Comparison of ENCODE assay signal across 8 cellular contexts in genomic region chr13:28138756-28139470, GRCh38. TPM values are rescaled to one million over a fixed set of nuclear protein-coding genes. Genes with fewer than 3 reads are reported as not detected.
A peak's percentile ranks its signal among the peaks of the same experiment; 100 is the strongest.
DNase-seq lines count a peak whose midpoint lies in the region; ATAC-seq and TF ChIP-seq lines count a peak whose summit lies in the region.

No MANE protein-coding gene starts in this region.

- H3K4me3 Mint-ChIP-seq in CD14-positive monocyte, result peak overlapping the region; percentile 86 to 97

- H3K4me3 ChIP-seq in PC-3 (ENCODE audit: low read length), result peak overlapping the region; percentile 90
- peak overlapping the region; percentile 77 to 100 (median 90) for H3K4me3 ChIP-seq in esophagus muscularis mucosa

- H3K4me2 ChIP-seq in PC-3 (ENCODE audit: low read length), result peak overlapping the region; percentile 88

- peak overlapping the region; percentile 82 to 99 (median 89) for H3K27ac Mint-ChIP-seq in CD14-positive monocyte

- peaks cover 0 to 3% of the 10 kb centered on the region in 2 donors for H3K36me3 Mint-ChIP-seq in CD14-positive monocyte

- H4K20me1 ChIP-seq in PC-3 (ENCODE audit: low read length), result peaks cover 34% of the 10 kb centered on the region

- H3K9me3 ChIP-seq in PC-3 (ENCODE audit: low read length) (no peaks in the 10 kb centered on the region), esophagus muscularis mucosa (no peaks in the 10 kb centered on the region)

- H3K27ac ChIP-seq in PC-3 (ENCODE audit: low read length), result peak overlapping the region; percentile 83
- peak overlapping the region; percentile 96 to 98 (median 97) for H3K27ac ChIP-seq in esophagus muscularis mucosa (replicated peaks in 1 of 4)

- CTCF ChIA-PET in PC-3 (lab: Charles Lee), result no interaction called here

- peaks cover 0 to 1% (median 0%) of the 10 kb centered on the region in 3 donors for H3K27me3 Mint-ChIP-seq in CD14-positive monocyte (ENCODE audit: low read depth in 3 of 3)

- H3K4me1 Mint-ChIP-seq in CD14-positive monocyte, result peaks cover 55% of the 10 kb centered on the region

- intact Hi-C loops in CD14-positive monocyte (cut with micrococcal nuclease), result loop anchor here (5.0 to 10.0 kb wide), 2 partner anchors 92 to 104 kb away; no protein-coding TSS in a partner anchor
- intact Hi-C loops in PC-3 (cut with micrococcal nuclease), result loop anchor here (2.0 kb wide), 1 partner anchor 42 kb away; no protein-coding TSS in a partner anchor
- intact Hi-C loops in esophagus muscularis mucosa (cut with DNase I), result no loop called here

- no peaks in the 10 kb centered on the region for H3K36me3 ChIP-seq in PC-3 (ENCODE audit: low read depth, low read length)
- H3K36me3 ChIP-seq in esophagus muscularis mucosa, result no peaks in the 10 kb centered on the region

- H3K79me2 ChIP-seq in PC-3 (ENCODE audit: low read length), result peaks cover 69% of the 10 kb centered on the region

- peak; percentile 80 for DNase-seq in CD14-positive monocyte (ENCODE audit: low spot score)
- peak; percentile 74 for DNase-seq in PC-3
- peak; percentile 90 for DNase-seq in activated T-cell treated with anti-CD3 and anti-CD28 coated beads, Interleukin-2, amount 50 U/mL, for 48 hours
- peak; percentile 96 for DNase-seq in esophagus muscularis mucosa (ENCODE audit: extremely low spot score)
- DNase-seq in myocyte (ENCODE audit: low read depth), result peak; percentile 78
- DNase-seq in stimulated activated CD8-positive, alpha-beta memory T cell treated with anti-CD3 and anti-CD28 coated beads, Interleukin-7, amount 100 ng/mL, for 1 hour (ENCODE audit: low read depth in 2 of 2), result peak; percentile 65 to 66

- peak; percentile 18 for TF ChIP-seq POLR2A in esophagus muscularis mucosa (IDR thresholded peaks at IDR 0.05; ENCODE audit: low read depth)

- no peaks in the 10 kb centered on the region for H3K9me3 Mint-ChIP-seq in CD14-positive monocyte

- H3K4me1 ChIP-seq in PC-3 (ENCODE audit: insufficient read depth, low read length) (peaks cover 7% of the 10 kb centered on the region; the same call in 1 of the 2 replicates), esophagus muscularis mucosa (peaks cover 23 to 53% (median 43%) of the 10 kb centered on the region in 4 donors)

- POLR2A ChIA-PET in PC-3 (lab: Charles Lee; ENCODE audit: unreplicated experiment), result no interaction called here

- peak overlapping the region; percentile 97 for H3K9ac ChIP-seq in PC-3 (ENCODE audit: low read length)

- peak overlapping the region; percentile 85 for H2AFZ ChIP-seq in PC-3 (ENCODE audit: low read length)

- TF ChIP-seq EP300 in esophagus muscularis mucosa (IDR thresholded peaks at IDR 0.05), result no peak

- no TSS peak for BruUV-seq in PC-3 (replicated peaks; lab: Mats Ljungman, UMichigan)

- H3K9me2 ChIP-seq in PC-3 (replicated peaks; ENCODE audit: low read length), result no peaks in the 10 kb centered on the region

- no peaks in the 10 kb centered on the region for H3F3A ChIP-seq in PC-3 (ENCODE audit: low read length, unreplicated experiment)

- no peaks in the 10 kb centered on the region for H3K27me3 ChIP-seq in PC-3 (ENCODE audit: low read length)
- no peaks in the 10 kb centered on the region for H3K27me3 ChIP-seq in esophagus muscularis mucosa

- TF ChIP-seq CTCF in CD14-positive monocyte (IDR thresholded peaks at IDR 0.05), result no peak
- no peak for TF ChIP-seq CTCF in PC-3 (conservative IDR thresholded peaks at IDR 0.05; ENCODE audit: low read depth, low read length)
- no peak for TF ChIP-seq CTCF in esophagus muscularis mucosa (IDR thresholded peaks at IDR 0.05)

- ATAC-seq in GM19328 (IDR thresholded peaks at IDR 0.05; ENCODE audit: unreplicated experiment) (peak; percentile 42), HG03520 (IDR thresholded peaks at IDR 0.05; ENCODE audit: unreplicated experiment) (peak; percentile 36), PC-3 (peak; percentile 65)

- WGBS in esophagus muscularis mucosa, result 1% methylated on average over 13 of the region's 60 CpGs

RNA-seq across cellular contexts. Expression of gene PAN3, which starts 0.6 kb away (rescaled TPM):
- polyA plus RNA-seq in CD14-positive monocyte, result 1 to 10 TPM; 3.0 to 3.2 TPM
- total RNA-seq in PC-3 (2014; rRNA removed), result 14.6 and 21.8 TPM in 2 replicates
- 10 to 100 TPM; 26.2 to 30.4 (median 27.1) TPM for total RNA-seq in esophagus muscularis mucosa
- total RNA-seq in myocyte, result 10.0 and 12.5 TPM in 2 replicates
- 6.6 TPM for polyA plus RNA-seq in myocyte (2012)

RNA-seq across cellular contexts. Expression of gene FLT3, which starts 38.5 kb away (rescaled TPM):
- polyA plus RNA-seq in CD14-positive monocyte, result 1 to 10 TPM; 2.1 to 3.7 TPM
- total RNA-seq in PC-3 (2014; rRNA removed) (not detected in 2 replicates), esophagus muscularis mucosa (1 to 10 TPM in 1 of 4 donors, under 1 TPM in 3; 0.06 to 1.8 (median 0.53) TPM), myocyte (not detected in 2 replicates)
- polyA plus RNA-seq in myocyte (2012), result not detected

Comparison
In these comparisons a context has a peak if more than half of its experiments do, and no peak if none do; other contexts are left out.
1. Peak in every context shown above with its lines: DNase-seq, ATAC-seq, H3K4me3 ChIP-seq and H3K27ac ChIP-seq.